8 cellular contexts compared by ENCODE assay signal in the genomic region with DNA sequence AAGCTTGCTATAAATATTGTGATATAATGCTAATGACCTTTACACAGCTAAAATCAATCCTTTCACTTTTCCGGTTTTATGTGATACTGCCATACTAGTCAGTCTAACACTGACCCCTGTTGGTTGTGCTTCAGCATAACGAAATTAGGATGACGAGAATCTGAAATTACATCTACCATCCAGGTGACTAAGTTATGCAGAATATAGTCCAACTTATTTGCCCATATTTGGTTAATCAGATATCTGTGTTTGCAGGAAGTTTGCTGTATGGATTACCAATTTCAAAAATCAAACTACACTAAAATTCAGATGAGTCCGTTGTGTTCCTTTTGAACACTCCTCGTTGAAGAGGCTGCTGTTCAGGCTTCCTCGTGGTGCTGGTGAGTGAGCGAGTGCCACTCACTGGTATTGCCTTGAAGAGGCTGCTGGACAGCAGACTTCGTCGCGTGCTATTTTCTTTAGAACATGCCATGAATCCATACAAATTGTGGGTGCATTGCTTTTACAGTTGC. TPM values are rescaled to one million over a fixed set of nuclear protein-coding genes. Genes with fewer than 3 reads are reported as not detected.
DNase-seq lines count a peak whose midpoint lies in the region; ATAC-seq, FAIRE-seq and TF ChIP-seq lines count a peak whose summit lies in the region.

No MANE protein-coding gene starts in this region.

- no peaks in the 10 kb centered on the region for H3K27me3 ChIP-seq in CD8-positive, alpha-beta T cell (ENCODE audit: insufficient read depth, low read length)
- H3K27me3 ChIP-seq in HepG2 (ENCODE audit: control insufficient read depth in 1 of 2, insufficient read depth in 2 of 2, low read length in 2 of 2) (no peaks in the 10 kb centered on the region), vagina (no peaks in the 10 kb centered on the region)

- peak; percentile 58 for TF ChIP-seq RAD21 in HepG2 (CRISPR knock-in tag; IDR thresholded peaks at IDR 0.05)

- in situ Hi-C loops in HepG2 (cut with HindIII; ENCODE audit: extremely low pct_ligation_motif_present, low pct_unique_long_range_greater_than_20kb), result loop anchor here (25.0 kb wide), 1 partner anchor 358 kb away; a partner anchor contains a TSS

- intact Hi-C loops in CD8-positive, alpha-beta T cell (cut with DNase I, micrococcal nuclease), result loop anchor here (1.0 to 10.0 kb wide), 9 partner anchors 31 to 1604 kb away; a partner anchor contains a TSS
- intact Hi-C loops in HepG2 (cut with micrococcal nuclease; ENCODE audit: unreplicated experiment), result loop anchor here (1.0 to 10.0 kb wide), 3 partner anchors 30 to 451 kb away; a partner anchor contains a TSS
- intact Hi-C loops in vagina (cut with DNase I), result no loop called here

- peaks cover 83% of the 10 kb centered on the region for H3K36me3 Mint-ChIP-seq in CD8-positive, alpha-beta T cell

- peaks cover 9% of the 10 kb centered on the region for H4K20me1 ChIP-seq in HepG2 (ENCODE audit: insufficient read depth, low read length)

- 88% methylated on average over 10 of the region's 10 CpGs for WGBS in HepG2 (ENCODE audit: low lambda C conversion rate)

- peak in 2 of 7 experiments; percentile 26 to 29 for DNase-seq in CD8-positive, alpha-beta T cell
- DNase-seq in GM18507 (ENCODE audit: extremely low spot score, insufficient read length, low read depth), result peak; percentile 40
- DNase-seq in NCI-H748 (lab: John Stamatoyannopoulos, UW; ENCODE audit: unreplicated experiment), result peak; percentile 77
- DNase-seq in cardiac fibroblast (ENCODE audit: low read depth in 2 of 2), result peak; percentile 80 to 84
- peak; percentile 45 for DNase-seq in HepG2 (ENCODE audit: low spot score)
- DNase-seq in vagina (ENCODE audit: extremely low spot score in 2 of 2), result no peak
- DNase-seq in GM19240 (ENCODE audit: insufficient read length, low spot score), result no peak

- peaks cover 12% of the 10 kb centered on the region for H3K79me2 ChIP-seq in HepG2 (ENCODE audit: insufficient read depth, low read length)

- no peak overlapping the region for H2AFZ ChIP-seq in HepG2 (ENCODE audit: low read length)

- peaks cover 3% of the 10 kb centered on the region for H3K4me1 Mint-ChIP-seq in CD8-positive, alpha-beta T cell (ENCODE audit: low read depth)

- TF ChIP-seq EP300 in HepG2 (IDR thresholded peaks at IDR 0.05; ENCODE audit: low read depth in 2 of 2, low read length in 2 of 2), result no peak
- no peak for TF ChIP-seq EP300 in HepG2 (CRISPR knock-in tag; IDR thresholded peaks at IDR 0.05; ENCODE audit: borderline replicate concordance)

- peak; percentile 75 for ATAC-seq in CD8-positive, alpha-beta T cell
- ATAC-seq in HG03159 (IDR thresholded peaks at IDR 0.05; ENCODE audit: unreplicated experiment) (peak; percentile 55), HepG2 (peak; percentile 71)

- CTCF ChIA-PET in CD8-positive, alpha-beta T cell (lab: Charles Lee), result interaction anchor here (0.6 to 1.9 kb wide), 21 partner anchors 10 to 1252 kb away, joined by 3 to 11 read pairs (median 4); a partner anchor contains a TSS
- CTCF ChIA-PET in HepG2 (lab: Yijun Ruan, JAX; ENCODE audit: low intra/inter-chr PET ratio, low total read pairs), result interaction anchor here (0.7 kb wide), 1 partner anchor 454 kb away, joined by 3 read pairs; no protein-coding TSS in a partner anchor

- no peak overlapping the region for H3K27ac Mint-ChIP-seq in CD8-positive, alpha-beta T cell

- BruUV-seq in HepG2 (replicated peaks; lab: Mats Ljungman, UMichigan), result no TSS peak

- H3K36me3 ChIP-seq in CD8-positive, alpha-beta T cell (ENCODE audit: insufficient read depth, low read length), result peaks cover 33% of the 10 kb centered on the region
- peaks cover 23 to 81% of the 10 kb centered on the region in 2 experiments for H3K36me3 ChIP-seq in HepG2 (replicated peaks in 1 of 2; ENCODE audit: control insufficient read depth in 1 of 2, insufficient read depth in 2 of 2, low read length in 2 of 2)
- peaks cover 0 to 34% of the 10 kb centered on the region in 2 donors for H3K36me3 ChIP-seq in vagina

- H3K4me1 ChIP-seq in CD8-positive, alpha-beta T cell (ENCODE audit: insufficient read depth, low read length), result no peaks in the 10 kb centered on the region
- H3K4me1 ChIP-seq in HepG2 (ENCODE audit: insufficient read depth, low read length), result no peaks in the 10 kb centered on the region
- peaks cover 8% of the 10 kb centered on the region for H3K4me1 ChIP-seq in vagina

- no peak for TF ChIP-seq POLR2A in HepG2 (IDR thresholded peaks at IDR 0.05; ENCODE audit: insufficient read depth in 1 of 2, low read depth in 2 of 2, low read length in 2 of 2)
- no peak for TF ChIP-seq POLR2A in vagina (IDR thresholded peaks at IDR 0.05)

- no peak overlapping the region for H3K9ac ChIP-seq in HepG2 (ENCODE audit: insufficient read depth, low read depth, low read length)

- H3K4me3 ChIP-seq in CD8-positive, alpha-beta T cell (ENCODE audit: low read depth, low read length), result no peak overlapping the region
- H3K4me3 ChIP-seq in cardiac fibroblast (replicated peaks in 1 of 2; ENCODE audit: low read depth in 2 of 2, low read length in 2 of 2) (no peak overlapping the region), HepG2 (replicated peaks in 1 of 3; ENCODE audit: insufficient read depth in 1 of 3, low read depth in 2 of 3, low read length in 3 of 3) (no peak overlapping the region), vagina (no peak overlapping the region)

- H3K4me3 Mint-ChIP-seq in CD8-positive, alpha-beta T cell, result no peak overlapping the region

- peak; percentile 94 for TF ChIP-seq CTCF in CD8-positive, alpha-beta T cell (IDR thresholded peaks at IDR 0.05)
- TF ChIP-seq CTCF in cardiac fibroblast (IDR thresholded peaks at IDR 0.05; ENCODE audit: low read depth, low read length), result peak; percentile 85
- peak; percentile 68 for TF ChIP-seq CTCF in HepG2 (CRISPR knock-in tag; IDR thresholded peaks at IDR 0.05)
- TF ChIP-seq CTCF in vagina (IDR thresholded peaks at IDR 0.05), result peak; percentile 28 to 60 (median 36)

- H3K9me3 ChIP-seq in CD8-positive, alpha-beta T cell (ENCODE audit: low read length), result no peaks in the 10 kb centered on the region
- no peaks in the 10 kb centered on the region for H3K9me3 ChIP-seq in HepG2 (ENCODE audit: low read length)
- H3K9me3 ChIP-seq in vagina, result no peaks in the 10 kb centered on the region

- H3K4me2 ChIP-seq in HepG2 (ENCODE audit: low read depth, low read length), result no peak overlapping the region

- POLR2A ChIA-PET in CD8-positive, alpha-beta T cell (lab: Charles Lee), result interaction anchor here (0.7 to 1.1 kb wide), 2 partner anchors 30 to 33 kb away, joined by 3 to 7 read pairs; a partner anchor contains a TSS
- POLR2A ChIA-PET in HepG2 (lab: Yijun Ruan, JAX), result no interaction called here

- peak; percentile 68 for FAIRE-seq in GM18507 (lab: Jason Lieb, UNC)
- peak; percentile 74 for FAIRE-seq in HepG2 (lab: Jason Lieb, UNC)

- H3K27me3 Mint-ChIP-seq in CD8-positive, alpha-beta T cell (ENCODE audit: low read depth), result no peaks in the 10 kb centered on the region

- H3K9me3 Mint-ChIP-seq in CD8-positive, alpha-beta T cell, result no peaks in the 10 kb centered on the region

- no peak overlapping the region for H3K27ac ChIP-seq in CD8-positive, alpha-beta T cell (ENCODE audit: low read depth, low read length)
- H3K27ac ChIP-seq in HepG2 (ENCODE audit: extremely low read length, insufficient read depth, low read length) (no peak overlapping the region), vagina (no peak overlapping the region)

TF ChIP-seq in HepG2, 621 proteins besides CTCF, POLR2A, EP300 and RAD21 (continues in another document):
- TF ChIP-seq ZNF781 (CRISPR knock-in tag; IDR thresholded peaks at IDR 0.05; ENCODE audit: borderline replicate concordance, not compliant biosample characterization) (no peak), NR3C1 (CRISPR knock-in tag; IDR thresholded peaks at IDR 0.05) (no peak), HNRNPUL1 (IDR thresholded peaks at IDR 0.05; ENCODE audit: low read depth, low read length) (no peak), CREM (IDR thresholded peaks at IDR 0.05) (no peak), CREM (CRISPR knock-in tag; IDR thresholded peaks at IDR 0.05) (no peak), SKI (IDR thresholded peaks at IDR 0.05; ENCODE audit: partially characterized antibody) (no peak), KAT7 (CRISPR knock-in tag; IDR thresholded peaks at IDR 0.05; ENCODE audit: borderline replicate concordance) (no peak), ZNF567 (CRISPR knock-in tag; IDR thresholded peaks at IDR 0.05; ENCODE audit: borderline replicate concordance) (no peak), ZMYM4 (CRISPR knock-in tag; IDR thresholded peaks at IDR 0.05) (no peak), FOXC1 (CRISPR knock-in tag; IDR thresholded peaks at IDR 0.05; ENCODE audit: borderline replicate concordance) (no peak), DNMT3B (CRISPR knock-in tag; conservative IDR thresholded peaks at IDR 0.05) (no peak)
- TF ChIP-seq, protein P1, sequence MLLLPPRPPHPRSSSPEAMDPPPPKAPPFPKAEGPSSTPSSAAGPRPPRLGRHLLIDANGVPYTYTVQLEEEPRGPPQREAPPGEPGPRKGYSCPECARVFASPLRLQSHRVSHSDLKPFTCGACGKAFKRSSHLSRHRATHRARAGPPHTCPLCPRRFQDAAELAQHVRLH (CRISPR knock-in tag; IDR thresholded peaks at IDR 0.05; ENCODE audit: borderline replicate concordance, low read depth), result no peak

RNA-seq across cellular contexts. Expression of a gene that starts 32.5 kb away (rescaled TPM):
- total RNA-seq in CD8-positive, alpha-beta T cell, result 10 to 100 TPM; 39.9 to 42.6 TPM
- total RNA-seq in HepG2 (2016; rRNA removed; fragmentation: Illumina TruSeq; extraction: Trizol), result 7.7 and 13.3 TPM in 2 replicates
- 16.7 and 22.2 TPM in 2 replicates for total RNA-seq in HepG2 (2016; cell fraction: cytosol; rRNA removed; fragmentation: Illumina TruSeq; extraction: Trizol; ENCODE audit: low read depth)
- 6.3 and 11.6 TPM in 2 replicates for total RNA-seq in HepG2 (2016; cell fraction: insoluble cytoplasmic fraction; rRNA removed; fragmentation: Illumina TruSeq; extraction: Trizol)
- total RNA-seq in HepG2 (2016; cell fraction: membrane; rRNA removed; fragmentation: Illumina TruSeq; extraction: Trizol), result 9.3 and 11.2 TPM in 2 replicates
- 36.2 and 43.2 TPM in 2 replicates for total RNA-seq in HepG2 (2016; cell fraction: nucleus; rRNA removed; fragmentation: Illumina TruSeq; extraction: Trizol)
- 6.0 and 6.3 TPM in 2 replicates for polyA plus RNA-seq in HepG2 (2011; rRNA removed)
- polyA plus RNA-seq in HepG2 (2011; cell fraction: cytosol; rRNA removed), result 3.2 TPM in 2 replicates
- polyA plus RNA-seq in HepG2 (2011; cell fraction: nucleus; rRNA removed), result 38.9 and 57.3 TPM in 2 replicates
- polyA plus RNA-seq in HepG2 (2012), result 17.0 and 17.9 TPM in 2 replicates
- polyA plus RNA-seq in HepG2 (2016; cell fraction: cytosol; fragmentation: Illumina TruSeq; extraction: Trizol; ENCODE audit: low read depth), result 0.76 and 1.1 TPM in 2 replicates
- 7.6 and 11.0 TPM in 2 replicates for polyA plus RNA-seq in HepG2 (2016; cell fraction: insoluble cytoplasmic fraction; fragmentation: Illumina TruSeq; extraction: Trizol; ENCODE audit: low read depth)
- polyA plus RNA-seq in HepG2 (2016; cell fraction: membrane; fragmentation: Illumina TruSeq; extraction: Trizol; ENCODE audit: low read depth), result 3.0 TPM in 2 replicates
- 55.5 and 57.3 TPM in 2 replicates for polyA plus RNA-seq in HepG2 (2016; cell fraction: nucleus; fragmentation: Illumina TruSeq; extraction: Trizol; ENCODE audit: insufficient read depth, low read depth)
- polyA minus RNA-seq in HepG2 (2011; rRNA and poly(A)+ RNA removed; ENCODE audit: low replicate concordance), result 15.3 and 47.0 TPM in 2 replicates
- 5.4 and 6.3 TPM in 2 replicates for polyA minus RNA-seq in HepG2 (2011; cell fraction: cytosol; rRNA and poly(A)+ RNA removed)
- 44.4 and 60.9 TPM in 2 replicates for polyA minus RNA-seq in HepG2 (2011; cell fraction: nucleus; rRNA and poly(A)+ RNA removed)
- total RNA-seq in vagina, result 38.1 TPM

Comparison
In these comparisons a context has a peak if more than half of its experiments do, and no peak if none do; other contexts are left out.
1. DNase-seq: peak in GM18507 (single experiment), NCI-H748 (single experiment), cardiac fibroblast (2 of 2) and HepG2 (single experiment); none in vagina (0 of 2) and GM19240 (single experiment).
2. CTCF ChIP-seq: peak in every context shown above with its lines; median percentile 94 in CD8-positive, alpha-beta T cell; 85 in cardiac fibroblast; 68 in HepG2; 36 in vagina.
3. Peak in every context shown above with its lines, with median percentiles within 50 percentile points of each other: ATAC-seq.